Comparison of ENCODE assay signal across 24 cellular contexts in genomic region chr4:120960868-120961267, GRCh38.
"Had no signal": no experiment of that assay in that cellular context is flagged by ENCODE, and none has a peak within 500 bp of the region (broad histone marks: within the 10 kb centered on the region; RNA-seq: fewer than 3 reads in every experiment).

No MANE protein-coding gene starts in this region.

- H3K9me3 ChIP-seq: esophagus squamous epithelium, gastrocnemius medialis, heart right ventricle, left lung, lower lobe of right lung had no signal

- DNase-seq: cortex of kidney; effector CD8-positive, alpha-beta T cell; effector memory CD8-positive, alpha-beta T cell; endodermal cell; erythroblast; esophagus squamous epithelium; foreskin fibroblast; foreskin melanocyte; gastrocnemius medialis; glutamatergic neuron; head of caudate nucleus; heart right ventricle; hypothalamus; immature natural killer cell; islet precursor cell; kidney; kidney glomerular epithelial cell; left lung; left ventricle myocardium superior; lower lobe of right lung; mesenchymal stem cell had no signal

- H3K4me3 ChIP-seq: esophagus squamous epithelium, gastrocnemius medialis, heart right ventricle, hepatocyte, left lung, lower lobe of right lung had no signal

- H3K27me3 ChIP-seq: esophagus squamous epithelium, gastrocnemius medialis, heart right ventricle, hepatocyte, left lung had no signal

- H3K36me3 ChIP-seq: esophagus squamous epithelium, gastrocnemius medialis, heart right ventricle, left lung, lower lobe of right lung had no signal

- ATAC-seq: effector memory CD8-positive, alpha-beta T cell; esophagus mucosa; gastrocnemius medialis; heart right ventricle; left lung; left ventricle myocardium superior; lower lobe of right lung had no signal

- H3K27ac ChIP-seq: epithelial cell of prostate, esophagus squamous epithelium, gastrocnemius medialis, heart right ventricle, hepatocyte, left lung, lower lobe of right lung had no signal

- H3K4me1 ChIP-seq: esophagus squamous epithelium, gastrocnemius medialis, heart right ventricle, left lung, lower lobe of right lung had no signal
